Comparison of ENCODE assay signal across 24 cellular contexts in genomic region chr5:149043641-149044040, GRCh38. TPM values are rescaled to one million over a fixed set of nuclear protein-coding genes. Genes with fewer than 3 reads are reported as not detected.
A peak's percentile ranks its signal among the peaks of the same experiment; 100 is the strongest.
DNase-seq lines count a peak whose midpoint lies in the region; ATAC-seq, FAIRE-seq and TF ChIP-seq lines count a peak whose summit lies in the region.
"Had no signal": no experiment of that assay in that cellular context is flagged by ENCODE, and none has a peak within 500 bp of the region (broad histone marks: within the 10 kb centered on the region; RNA-seq: fewer than 3 reads in every experiment).

No MANE protein-coding gene starts in this region.

- H3K36me3 Mint-ChIP-seq in CD14-positive monocyte = no peaks in the 10 kb centered on the region
- H3K36me3 Mint-ChIP-seq: CD4-positive, CD25-positive, alpha-beta regulatory T cell; CD8-positive, alpha-beta T cell had no signal

- H3K4me3 Mint-ChIP-seq in CD14-positive monocyte = no peak overlapping the region
- H3K4me3 Mint-ChIP-seq: CD4-positive, CD25-positive, alpha-beta regulatory T cell; CD8-positive, alpha-beta T cell; GM23338; HFFc6 had no signal

- H3K4me3 ChIP-seq in dorsolateral prefrontal cortex (no peak overlapping the region), mucosa of descending colon (no peak overlapping the region)
- H3K4me3 ChIP-seq: GM23338, HAP-1 had no signal

- H3K27ac ChIP-seq in dorsolateral prefrontal cortex = peak overlapping the region in 37 of 59 donors; percentile 7 to 88 (median 68)

- no peaks in the 10 kb centered on the region for H3K4me1 ChIP-seq in mucosa of descending colon (ENCODE audit: low read depth)
- H3K4me1 ChIP-seq: HAP-1 had no signal

- TF ChIP-seq CTCF in CD14-positive monocyte (IDR thresholded peaks at IDR 0.05) (no peak), dorsolateral prefrontal cortex (IDR thresholded peaks at IDR 0.05 in 54 of 56, conservative IDR thresholded peaks at IDR 0.05 in 2 of 56; ENCODE audit: low read depth in 1 of 56, partially characterized antibody in 56 of 56) (no peak), mucosa of descending colon (IDR thresholded peaks at IDR 0.05) (no peak)

- intact Hi-C loops in CD14-positive monocyte (cut with micrococcal nuclease) = no loop called here
- intact Hi-C loops in dorsolateral prefrontal cortex (cut with DNase I) = no loop called here
- intact Hi-C loops in mucosa of descending colon (cut with DNase I, micrococcal nuclease) = no loop called here
- intact Hi-C loops in posterior vena cava (cut with DNase I) = no loop called here

- no peak for DNase-seq in CD14-positive monocyte (ENCODE audit: low spot score)
- DNase-seq in HTR-8/SVneo (ENCODE audit: insufficient read length, low spot score) = no peak
- no peak for DNase-seq in dorsolateral prefrontal cortex
- DNase-seq in lung microvascular endothelial cell (ENCODE audit: low read depth in 2 of 2) = peak; percentile 41 to 66
- no peak for DNase-seq in mucosa of descending colon
- DNase-seq in ACHN = no peak
- DNase-seq in posterior vena cava (ENCODE audit: low spot score) = no peak
- DNase-seq in HT-29 (ENCODE audit: low spot score) = no peak
- DNase-seq: AML-193; C1 segment of cervical spinal cord; Calu3; CD4-positive, CD25-positive, alpha-beta regulatory T cell; CD8-positive, alpha-beta T cell; DMS53; DMS79 treated with DMSO at 0.1 percent for 48 hours; GF-D8; HFFc6 had no signal

- no peaks in the 10 kb centered on the region for H3K9me3 Mint-ChIP-seq in CD14-positive monocyte
- H3K9me3 Mint-ChIP-seq: CD8-positive, alpha-beta T cell; GM23338; HFFc6 had no signal

- peaks cover 0 to 2% (median 0%) of the 10 kb centered on the region in 3 donors for H3K27me3 Mint-ChIP-seq in CD14-positive monocyte (ENCODE audit: low read depth in 3 of 3)
- H3K27me3 Mint-ChIP-seq: CD4-positive, CD25-positive, alpha-beta regulatory T cell had no signal

- H3K27ac Mint-ChIP-seq in CD14-positive monocyte = peak overlapping the region in 6 of 7 donors; percentile 40 to 91 (median 88)
- H3K27ac Mint-ChIP-seq: CD4-positive, CD25-positive, alpha-beta regulatory T cell; CD8-positive, alpha-beta T cell; GM23338; HFFc6 had no signal

- no peaks in the 10 kb centered on the region for H3K36me3 ChIP-seq in mucosa of descending colon (ENCODE audit: low read depth)
- H3K36me3 ChIP-seq: HAP-1 had no signal

- H3K9me3 ChIP-seq in mucosa of descending colon = no peaks in the 10 kb centered on the region
- H3K9me3 ChIP-seq: HAP-1 had no signal

- ATAC-seq in mucosa of descending colon = no peak
- ATAC-seq: CD8-positive, alpha-beta T cell; GM23338 had no signal

- peak; percentile 31 for FAIRE-seq in HTR-8/SVneo (lab: Jason Lieb, UNC)
- FAIRE-seq: A204.1, GM12891, GM18507, H54 had no signal

- in situ Hi-C loops in ACHN (cut with HindIII; ENCODE audit: low pct_ligation_motif_present, low pct_unique_long_range_greater_than_20kb, low sequenced_read_pairs) = no loop called here

- H3K4me1 Mint-ChIP-seq in CD14-positive monocyte = peaks cover 59% of the 10 kb centered on the region
- H3K4me1 Mint-ChIP-seq: CD4-positive, CD25-positive, alpha-beta regulatory T cell had no signal

- H3K27me3 ChIP-seq in dorsolateral prefrontal cortex = no peaks in the 10 kb centered on the region

RNA-seq across cellular contexts. Expression of gene SH3TC2, which starts 19.2 kb away (rescaled TPM):
- polyA plus RNA-seq in CD14-positive monocyte = under 1 TPM; 0.14 to 0.30 TPM
- total RNA-seq in dorsolateral prefrontal cortex (100 to 1,000 TPM in 11 of 120 experiments, 10 to 100 TPM in 105, 1 to 10 TPM in 4; 8.0 to 212 (median 45.8) TPM), lung microvascular endothelial cell (4.0 and 15.0 TPM in 2 replicates), mucosa of descending colon (1 to 10 TPM; 1.3 to 3.9 (median 2.2) TPM), posterior vena cava (under 1 TPM; 0.71 to 0.93 TPM)
- 18.0 and 19.9 TPM in 2 replicates for total RNA-seq in HT-29 (2014; rRNA removed; shearing (Covaris generic))
- total RNA-seq: CD8-positive, alpha-beta T cell; G401 had no signal
- polyA plus RNA-seq: CD4-positive, CD25-positive, alpha-beta regulatory T cell had no signal

Comparison
In these comparisons a context has a peak if more than half of its experiments do, and no peak if none do; other contexts are left out.
1. DNase-seq: peak in lung microvascular endothelial cell (2 of 2); none in CD14-positive monocyte (single experiment), HTR-8/SVneo (single experiment), dorsolateral prefrontal cortex (0 of 10), mucosa of descending colon (0 of 3), ACHN (single experiment), posterior vena cava (single experiment) and HT-29 (single experiment).